2 cellular contexts compared by ENCODE assay signal in the genomic region with DNA sequence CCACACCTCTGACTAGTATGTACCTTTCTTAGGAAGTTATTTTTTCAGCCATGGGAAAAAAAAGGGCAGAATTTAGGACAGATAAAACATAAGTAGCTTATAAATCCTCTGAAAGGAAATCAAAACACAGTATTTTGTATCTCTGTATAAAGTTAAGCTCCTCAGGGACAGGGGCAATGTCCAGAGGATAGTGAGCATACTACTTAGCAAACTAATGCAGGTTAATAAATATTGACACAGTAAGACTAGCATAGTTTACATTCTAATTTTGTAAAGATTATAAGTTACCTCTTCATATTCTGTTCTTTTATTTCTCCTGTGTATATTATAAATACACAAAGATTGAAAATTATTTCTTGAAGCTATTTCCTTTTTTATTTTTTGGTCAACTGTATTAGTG.
TF ChIP-seq lines count a peak whose summit lies in the region.

No MANE protein-coding gene starts in this region.

TF ChIP-seq in A549, 52 proteins besides CTCF, POLR2A, EP300 and RAD21:
- TF ChIP-seq, protein P1, sequence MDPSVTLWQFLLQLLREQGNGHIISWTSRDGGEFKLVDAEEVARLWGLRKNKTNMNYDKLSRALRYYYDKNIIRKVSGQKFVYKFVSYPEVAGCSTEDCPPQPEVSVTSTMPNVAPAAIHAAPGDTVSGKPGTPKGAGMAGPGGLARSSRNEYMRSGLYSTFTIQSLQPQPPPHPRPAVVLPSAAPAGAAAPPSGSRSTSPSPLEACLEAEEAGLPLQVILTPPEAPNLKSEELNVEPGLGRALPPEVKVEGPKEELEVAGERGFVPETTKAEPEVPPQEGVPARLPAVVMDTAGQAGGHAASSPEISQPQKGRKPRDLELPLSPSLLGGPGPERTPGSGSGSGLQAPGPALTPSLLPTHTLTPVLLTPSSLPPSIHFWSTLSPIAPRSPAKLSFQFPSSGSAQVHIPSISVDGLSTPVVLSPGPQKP (IDR thresholded peaks at IDR 0.05; ENCODE audit: low read depth, low read length): no peak

TF ChIP-seq in GM12878, 131 proteins besides CTCF, POLR2A, EP300 and RAD21 (continued from another document):
- TF ChIP-seq NR2C2 (IDR thresholded peaks at IDR 0.05; ENCODE audit: borderline replicate concordance, control insufficient read depth, insufficient read length, low read depth) (no peak), SMC3 (IDR thresholded peaks at IDR 0.05; ENCODE audit: borderline replicate concordance, low read length) (no peak), EZH2 (IDR thresholded peaks at IDR 0.05; ENCODE audit: borderline replicate concordance, control insufficient read depth, low read depth, low read length) (no peak), ZNF622 (IDR thresholded peaks at IDR 0.05) (no peak), DPF2 (IDR thresholded peaks at IDR 0.05) (no peak), BRCA1 (IDR thresholded peaks at IDR 0.05; ENCODE audit: low read depth, low read length) (no peak), GABPA (IDR thresholded peaks at IDR 0.05; ENCODE audit: low read depth) (no peak)
